Comparison of ENCODE assay signal across 8 cellular contexts in genomic region chr2:156399950-156400703, GRCh38. TPM values are rescaled to one million over a fixed set of nuclear protein-coding genes. Genes with fewer than 3 reads are reported as not detected.
A peak's percentile ranks its signal among the peaks of the same experiment; 100 is the strongest.
DNase-seq lines count a peak whose midpoint lies in the region; ATAC-seq and TF ChIP-seq lines count a peak whose summit lies in the region.

No MANE protein-coding gene starts in this region.

- peaks cover 13% of the 10 kb centered on the region for H3K4me1 Mint-ChIP-seq in WTC11
- peaks cover 9% of the 10 kb centered on the region for H3K4me1 Mint-ChIP-seq in mesothelial cell of epicardium

- H3K4me1 ChIP-seq in BE2C = no peaks in the 10 kb centered on the region

- POLR2A ChIA-PET in WTC11 (lab: Charles Lee) = interaction anchor here (1.2 to 1.5 kb wide), 3 partner anchors 37 to 59 kb away, joined by 3 to 6 read pairs (median 3); partner anchors contain the start of gene GPD2

- peak overlapping the region; percentile 66 for H3K4me3 ChIP-seq in BE2C (ENCODE audit: low read depth, low read length)

- TF ChIP-seq CTCF in BE2C (IDR thresholded peaks at IDR 0.05; ENCODE audit: low read depth, low read length) (no peak), WTC11 (IDR thresholded peaks at IDR 0.05) (no peak), mesothelial cell of epicardium (IDR thresholded peaks at IDR 0.05; ENCODE audit: unreplicated experiment) (no peak)

- H3K36me3 Mint-ChIP-seq in WTC11 = no peaks in the 10 kb centered on the region
- H3K36me3 Mint-ChIP-seq in mesothelial cell of epicardium = no peaks in the 10 kb centered on the region

- H3K4me3 Mint-ChIP-seq in WTC11 = peak overlapping the region; percentile 88
- peak overlapping the region; percentile 90 for H3K4me3 Mint-ChIP-seq in mesothelial cell of epicardium

- ATAC-seq in GM18502 (IDR thresholded peaks at IDR 0.05; ENCODE audit: poor library complexity, unreplicated experiment) (peak; percentile 43), HG02884 (IDR thresholded peaks at IDR 0.05; ENCODE audit: unreplicated experiment) (peak; percentile 33), WTC11 (peak; percentile 88)

- H3K36me3 ChIP-seq in BE2C = no peaks in the 10 kb centered on the region

- DNase-seq in BE2C = peak; percentile 69
- DNase-seq in NCI-H1930 (lab: John Stamatoyannopoulos, UW) = peak; percentile 78 to 79
- DNase-seq in WTC11 (ENCODE audit: low spot score) = peak; percentile 69
- peak; percentile 27 for DNase-seq in epidermal melanocyte (ENCODE audit: insufficient read length, low spot score)
- peak in 1 of 2 experiments; percentile 34 for DNase-seq in mesothelial cell of epicardium (ENCODE audit: low spot score in 2 of 2, unreplicated experiment in 2 of 2)
- DNase-seq in superior temporal gyrus (ENCODE audit: extremely low spot score) = peak; percentile 71

- H3K27ac Mint-ChIP-seq in WTC11 (no peak overlapping the region; the same call in 1 of the 2 replicates), mesothelial cell of epicardium (peak overlapping the region; percentile 97)

- H3K27me3 ChIP-seq in BE2C = no peaks in the 10 kb centered on the region

- CTCF ChIA-PET in WTC11 (lab: Charles Lee) = interaction anchor here (0.8 to 1.6 kb wide), 3 partner anchors 35 to 67 kb away, joined by 3 to 7 read pairs (median 3); no protein-coding TSS in a partner anchor

- H3K27me3 Mint-ChIP-seq in WTC11 (ENCODE audit: low read depth) = peaks cover 23% of the 10 kb centered on the region
- peaks cover 11% of the 10 kb centered on the region for H3K27me3 Mint-ChIP-seq in mesothelial cell of epicardium (ENCODE audit: low read depth)

- H3K9me3 Mint-ChIP-seq in WTC11 = no peaks in the 10 kb centered on the region
- H3K9me3 Mint-ChIP-seq in mesothelial cell of epicardium = no peaks in the 10 kb centered on the region

- H3K9me3 ChIP-seq in BE2C = no peaks in the 10 kb centered on the region

TF ChIP-seq in WTC11, 78 proteins besides CTCF, POLR2A, EP300 and RAD21:
- TF ChIP-seq NR1H2 (CRISPR knock-in tag; IDR thresholded peaks at IDR 0.05) (no peak), TCF7 (CRISPR knock-in tag; IDR thresholded peaks at IDR 0.05; ENCODE audit: low read depth) (no peak), JAZF1 (CRISPR knock-in tag; IDR thresholded peaks at IDR 0.05) (no peak), ZNF232 (CRISPR knock-in tag; IDR thresholded peaks at IDR 0.05) (0 out of 2 replicates have a peak, but pooled peaks have one; percentile 22), ZNF281 (CRISPR knock-in tag; IDR thresholded peaks at IDR 0.05) (no peak), EMX1 (CRISPR knock-in tag; IDR thresholded peaks at IDR 0.05) (no peak), CREM (CRISPR knock-in tag; IDR thresholded peaks at IDR 0.05) (0 out of 2 replicates have a peak, but pooled peaks have one; percentile 32)
- TF ChIP-seq, protein P1, sequence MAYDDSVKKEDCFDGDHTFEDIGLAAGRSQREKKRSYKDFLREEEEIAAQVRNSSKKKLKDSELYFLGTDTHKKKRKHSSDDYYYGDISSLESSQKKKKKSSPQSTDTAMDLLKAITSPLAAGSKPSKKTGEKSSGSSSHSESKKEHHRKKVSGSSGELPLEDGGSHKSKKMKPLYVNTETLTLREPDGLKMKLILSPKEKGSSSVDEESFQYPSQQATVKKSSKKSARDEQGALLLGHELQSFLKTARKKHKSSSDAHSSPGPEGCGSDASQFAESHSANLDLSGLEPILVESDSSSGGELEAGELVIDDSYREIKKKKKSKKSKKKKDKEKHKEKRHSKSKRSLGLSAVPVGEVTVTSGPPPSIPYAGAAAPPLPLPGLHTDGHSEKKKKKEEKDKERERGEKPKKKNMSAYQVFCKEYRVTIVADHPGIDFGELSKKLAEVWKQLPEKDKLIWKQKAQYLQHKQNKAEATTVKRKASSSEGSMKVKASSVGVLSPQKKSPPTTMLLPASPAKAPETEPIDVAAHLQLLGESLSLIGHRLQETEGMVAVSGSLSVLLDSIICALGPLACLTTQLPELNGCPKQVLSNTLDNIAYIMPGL (CRISPR knock-in tag; IDR thresholded peaks at IDR 0.05) = peak; percentile 99

RNA-seq across cellular contexts. Expression of gene GPD2, which starts 36.1 kb away (rescaled TPM):
- 1.5 TPM for polyA plus RNA-seq in BE2C (2012; ENCODE audit: insufficient read depth, insufficient read length, low read depth)
- total RNA-seq in WTC11 (2021) = 29.7 to 32.5 TPM (median 32.2 TPM) in 3 replicates
- total RNA-seq in mesothelial cell of epicardium = 17.3 to 21.7 TPM (median 19.0 TPM) in 3 replicates

Comparison
In these comparisons a context has a peak if more than half of its experiments do, and no peak if none do; other contexts are left out.
1. ATAC-seq: peak in every context shown above with its lines; median percentile 88 in WTC11; 43 in GM18502; 33 in HG02884.